31 cellular contexts compared by ENCODE assay signal in genomic region chr2:118815314-118815713, GRCh38. TPM values are rescaled to one million over a fixed set of nuclear protein-coding genes. Genes with fewer than 3 reads are reported as not detected.
"Had no signal": no experiment of that assay in that cellular context is flagged by ENCODE, and none has a peak within 500 bp of the region (broad histone marks: within the 10 kb centered on the region; RNA-seq: fewer than 3 reads in every experiment).

No MANE protein-coding gene starts in this region.

- H3K9ac ChIP-seq: parathyroid adenoma had no signal

- H2AFZ ChIP-seq: hepatocyte, parathyroid adenoma had no signal

- DNase-seq: islet precursor cell; left ventricle myocardium inferior; mesendoderm; naive thymus-derived CD4-positive, alpha-beta T cell; occipital lobe; right lobe of liver; stimulated activated CD4-positive, alpha-beta T cell treated with anti-CD3 and anti-CD28 coated beads, Interleukin-1b, Interleukin-23, amount 100 ng/mL, for 48 hours; stimulated activated CD4-positive, alpha-beta T cell treated with anti-CD3 and anti-CD28 coated beads, Interleukin-2, amount 100 ng/mL, for 48 hours; stimulated activated CD4-positive, alpha-beta T cell treated with anti-CD3 and anti-CD28 coated beads, Interleukin-4, amount 100 ng/mL, for 4 hours; stimulated activated CD8-positive, alpha-beta memory T cell treated with anti-CD3 and anti-CD28 coated beads, Interleukin-4, amount 100 ng/mL, for 48 hours; stimulated activated naive CD4-positive, alpha-beta T cell treated with Interleukin-2 at 50 U/mL for 16 hours; stimulated activated naive CD8-positive, alpha-beta T cell treated with anti-CD3 and anti-CD28 coated beads, Interleukin-15, amount 100 ng/mL, for 72 hours; substantia nigra; uterus had no signal

- H3K27me3 ChIP-seq: right atrium auricular region, right lobe of liver, uterus had no signal

- H3K9me3 ChIP-seq: left ventricle myocardium inferior, neutrophil, right atrium auricular region, right lobe of liver, tibial nerve, uterus had no signal

- H3K4me3 ChIP-seq: hepatocyte, left ventricle myocardium inferior, lung, right atrium auricular region, right lobe of liver, smooth muscle cell, tibial nerve, uterus had no signal

- ATAC-seq: naive thymus-derived CD4-positive, alpha-beta T cell; natural killer cell treated with Interleukin-12 subunit alpha and Interleukin-12 subunit beta and Interleukin-15 and Interleukin-18, amount 100 ng/mL, for 72 hours; right lobe of liver; stimulated activated memory B cell treated with anti-CD40 and anti-IgM and Interleukin-4, amounts not matched to agents 10 μg/mL and 1 μg/mL and 100 μg/mL, for 72 hours; stimulated activated naive CD8-positive, alpha-beta T cell treated with anti-CD3 and anti-CD28 coated beads, Interleukin-15, amount 100 ng/mL, for 72 hours had no signal

- H3K79me2 ChIP-seq: hepatocyte, parathyroid adenoma had no signal

- H3K4me2 ChIP-seq: hepatocyte, smooth muscle cell had no signal

- H3K4me1 ChIP-seq: left ventricle myocardium inferior, parathyroid adenoma, right atrium auricular region, right lobe of liver, tibial nerve, uterus had no signal

- H3K27ac ChIP-seq: hepatocyte, left ventricle myocardium inferior, neutrophil, parathyroid adenoma, right atrium auricular region, right lobe of liver, tibial nerve, uterus had no signal

- H3K36me3 ChIP-seq: left ventricle myocardium inferior, neutrophil, right atrium auricular region, right lobe of liver, tibial nerve, uterus had no signal

RNA-seq across cellular contexts. Expression of gene EN1, which starts 32.1 kb away (rescaled TPM):
- total RNA-seq: kidney epithelial cell; left ventricle myocardium inferior; lung; mononuclear cell; naive thymus-derived CD4-positive, alpha-beta T cell; natural killer cell treated with Interleukin-12 subunit alpha and Interleukin-12 subunit beta and Interleukin-15 and Interleukin-18, amount 100 ng/mL, for 72 hours; occipital lobe; osteocyte; pulmonary artery endothelial cell; renal cortical epithelial cell; right atrium auricular region; right lobe of liver; temporal lobe; ureter; uterus had no signal
- polyA plus RNA-seq: lung; naive thymus-derived CD4-positive, alpha-beta T cell; neural cell had no signal
